8 cellular contexts compared by ENCODE assay signal in the genomic region with DNA sequence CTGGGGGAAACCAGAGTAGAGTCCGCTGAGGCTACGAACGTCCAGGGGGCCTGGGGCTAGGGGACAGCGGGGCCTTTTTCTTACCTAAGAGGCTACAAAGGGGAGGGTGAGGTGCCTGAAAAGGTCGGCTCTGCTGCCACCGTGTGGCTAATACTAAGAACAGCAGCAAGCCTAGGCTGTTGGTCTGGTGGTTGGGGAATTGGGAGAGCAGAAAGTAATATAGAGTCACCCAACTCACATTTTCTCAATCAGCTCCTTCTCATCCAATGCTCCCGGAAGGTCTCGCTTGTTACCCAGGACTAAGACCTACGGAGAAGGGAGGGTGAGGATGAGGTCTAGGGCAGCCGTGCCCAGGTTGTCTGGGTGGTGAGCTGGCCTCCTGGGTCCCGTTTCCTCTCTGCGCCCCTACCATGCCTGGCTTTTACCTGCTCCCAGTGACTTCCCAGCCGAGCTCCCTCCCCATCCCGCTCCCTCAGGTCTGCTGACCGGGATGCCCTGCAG. TPM values are rescaled to one million over a fixed set of nuclear protein-coding genes. Genes with fewer than 3 reads are reported as not detected.
A peak's percentile ranks its signal among the peaks of the same experiment; 100 is the strongest.
DNase-seq lines count a peak whose midpoint lies in the region; ATAC-seq, FAIRE-seq and TF ChIP-seq lines count a peak whose summit lies in the region.

No MANE protein-coding gene starts in this region.

- no peak overlapping the region for H4K8ac ChIP-seq in IMR-90 (ENCODE audit: low read depth in 2 of 2, low read length in 2 of 2)

- no peak overlapping the region for H3K14ac ChIP-seq in IMR-90 (replicated peaks; ENCODE audit: low read depth, low read length)

- peak; percentile 63 for DNase-seq in A172 (ENCODE audit: low spot score)
- peak; percentile 91 for DNase-seq in GM12891 (ENCODE audit: insufficient read length, low spot score)
- peak; percentile 54 for DNase-seq in IMR-90
- DNase-seq in activated T-cell treated with anti-CD3 and anti-CD28 coated beads, Interleukin-2, amount 50 U/mL, for 48 hours = peak; percentile 64 to 69
- peak; percentile 64 for DNase-seq in fibroblast of mammary gland (ENCODE audit: low read depth)
- no peak for DNase-seq in aorta

- no peak overlapping the region for H4K91ac ChIP-seq in IMR-90 (ENCODE audit: insufficient read depth, low read depth, low read length)

- no peaks in the 10 kb centered on the region for H3K9me3 Mint-ChIP-seq in nephron

- H3K27ac ChIP-seq in IMR-90 (ENCODE audit: insufficient read depth, low read length) = no peak overlapping the region
- no peak overlapping the region for H3K27ac ChIP-seq in OCI-LY1 (ENCODE audit: low read depth, low read length, poor library complexity, severe bottlenecking)
- H3K27ac ChIP-seq in aorta (ENCODE audit: low read depth in 1 of 2, low read length in 2 of 2) = peak overlapping the region in 1 of 2 donors; percentile 36

- dilution Hi-C loops in IMR-90 (cut with HindIII; ENCODE audit: low sequenced_read_pairs, unreplicated experiment) = no loop called here

- H2BK120ac ChIP-seq in IMR-90 (ENCODE audit: low read depth, low read length) = no peak overlapping the region

- H3F3A ChIP-seq in OCI-LY1 (ENCODE audit: insufficient read depth, low read length) = no peaks in the 10 kb centered on the region

- H3K9me3 ChIP-seq in IMR-90 (ENCODE audit: control insufficient read depth, insufficient read depth, low read length) (no peaks in the 10 kb centered on the region), OCI-LY1 (ENCODE audit: low read length) (no peaks in the 10 kb centered on the region), aorta (ENCODE audit: control insufficient read depth, low read length) (no peaks in the 10 kb centered on the region)

- no CpG with 5 or more reads among the region's 15 CpGs for WGBS in IMR-90 (ENCODE audit: extremely low coverage in 2 of 2, insufficient read length in 1 of 2), 2 experiments
- 28 to 29% methylated on average over 15 of the region's 15 CpGs for WGBS in aorta, 2 donors

- ATAC-seq in IMR-90 (ENCODE audit: low read depth) = peak; percentile 93
- peak; percentile 84 for ATAC-seq in aorta (ENCODE audit: low FRiP score)

- no peaks in the 10 kb centered on the region for H3K27me3 Mint-ChIP-seq in nephron (ENCODE audit: low read depth)

- CTCF ChIA-PET in IMR-90 (lab: Yijun Ruan, JAX) = interaction anchor here (1.5 to 1.6 kb wide), 2 partner anchors 12 to 22 kb away, joined by 4 to 5 read pairs; partner anchors contain the start of gene GPR37L1

- peak; percentile 78 for TF ChIP-seq CTCF in IMR-90 (conservative IDR thresholded peaks at IDR 0.05; ENCODE audit: low read depth, low read length)
- TF ChIP-seq CTCF in OCI-LY1 (IDR thresholded peaks at IDR 0.05; ENCODE audit: low read length) = peak; percentile 75
- peak; percentile 86 for TF ChIP-seq CTCF in fibroblast of mammary gland (conservative IDR thresholded peaks at IDR 0.05; ENCODE audit: control insufficient read depth, insufficient read depth, low read depth, low read length)
- peak; percentile 82 to 90 (median 89) for TF ChIP-seq CTCF in nephron (IDR thresholded peaks at IDR 0.05; ENCODE audit: unreplicated experiment in 3 of 3)

- peaks cover 24% of the 10 kb centered on the region for H3K36me3 Mint-ChIP-seq in nephron (ENCODE audit: low read depth)

- H3K27me3 ChIP-seq in IMR-90 (ENCODE audit: control insufficient read depth, insufficient read depth, low read length) (no peaks in the 10 kb centered on the region), OCI-LY1 (ENCODE audit: insufficient read depth, low read length) (no peaks in the 10 kb centered on the region), aorta (ENCODE audit: control insufficient read depth in 1 of 2, insufficient read depth in 2 of 2, low read length in 1 of 2) (no peaks in the 10 kb centered on the region)

- no peak overlapping the region for H3K56ac ChIP-seq in IMR-90 (ENCODE audit: extremely low read depth, insufficient read depth, low read length)

- TF ChIP-seq POLR2A in GM12891 (IDR thresholded peaks at IDR 0.05; ENCODE audit: low read depth, low read length) (no peak), IMR-90 (IDR thresholded peaks at IDR 0.05; ENCODE audit: low read depth, low read length) (no peak)

- peaks cover 43% of the 10 kb centered on the region for H3K36me3 ChIP-seq in IMR-90 (ENCODE audit: control insufficient read depth, insufficient read depth, low read length)
- peaks cover 43% of the 10 kb centered on the region for H3K36me3 ChIP-seq in OCI-LY1 (ENCODE audit: insufficient read depth, low read length)
- H3K36me3 ChIP-seq in aorta (ENCODE audit: control insufficient read depth in 1 of 2, insufficient read depth in 2 of 2, low read length in 1 of 2) = peaks cover 0 to 5% of the 10 kb centered on the region in 2 donors

- peak; percentile 95 for FAIRE-seq in GM12891 (lab: Jason Lieb, UNC)

- no peak overlapping the region for H2AFZ ChIP-seq in IMR-90 (replicated peaks; ENCODE audit: low read length, poor library complexity)
- H2AFZ ChIP-seq in OCI-LY1 (ENCODE audit: low read length) = no peak overlapping the region

- no peak overlapping the region for H3K4me3 Mint-ChIP-seq in nephron

- no peak overlapping the region for H2AK9ac ChIP-seq in IMR-90 (replicated peaks; ENCODE audit: low read depth, low read length, poor library complexity)

- H3K4ac ChIP-seq in IMR-90 (ENCODE audit: low read depth, low read length) = no peak overlapping the region

- H2AK5ac ChIP-seq in IMR-90 (ENCODE audit: low read depth, low read length) = peak overlapping the region; percentile 21; the same call in 1 of the 2 replicates

- H2BK15ac ChIP-seq in IMR-90 (ENCODE audit: low read depth, low read length) = no peak overlapping the region

- H3K4me2 ChIP-seq in IMR-90 (ENCODE audit: low read depth, low read length) (no peak overlapping the region), OCI-LY1 (ENCODE audit: low read length) (no peak overlapping the region)

- H3K79me2 ChIP-seq in OCI-LY1 (ENCODE audit: insufficient read depth, low read length) = peaks cover 4% of the 10 kb centered on the region; the same call in 1 of the 2 replicates

- TF ChIP-seq RAD21 in IMR-90 (IDR thresholded peaks at IDR 0.05; ENCODE audit: low read length) = peak; percentile 72

- H4K5ac ChIP-seq in IMR-90 (ENCODE audit: low read depth, low read length) = no peak overlapping the region

- H3K79me1 ChIP-seq in IMR-90 (ENCODE audit: low read depth in 1 of 2, low read length in 2 of 2) = peaks cover 10 to 31% of the 10 kb centered on the region in 2 experiments; a peak in 3 of 4 replicates

- H3K18ac ChIP-seq in IMR-90 (ENCODE audit: low read depth, low read length) = no peak overlapping the region

- H4K20me1 ChIP-seq in IMR-90 (ENCODE audit: insufficient read depth, low read length) = peaks cover 53% of the 10 kb centered on the region
- H4K20me1 ChIP-seq in OCI-LY1 (ENCODE audit: insufficient read depth, low read length) = no peaks in the 10 kb centered on the region

- no peaks in the 10 kb centered on the region for H3K9me2 ChIP-seq in OCI-LY1 (ENCODE audit: low read depth, low read length)

- no peak overlapping the region for H3K23ac ChIP-seq in IMR-90 (ENCODE audit: low read depth, low read length)

- H3K4me1 ChIP-seq in IMR-90 (ENCODE audit: control insufficient read depth, insufficient read depth, low read length) (0 out of 2 replicates have a peak, but pooled peaks cover 1% of the 10 kb centered on the region), OCI-LY1 (ENCODE audit: insufficient read depth, low read length, severe bottlenecking) (no peaks in the 10 kb centered on the region), aorta (ENCODE audit: control insufficient read depth in 1 of 2, insufficient read depth in 2 of 2, low read length in 2 of 2) (no peaks in the 10 kb centered on the region)

- in situ Hi-C loops in IMR-90 (cut with MboI; ENCODE audit: low sequenced_read_pairs) = loop anchor here (25.0 kb wide), 1 partner anchor 598 kb away; the partner anchor contains the start of gene NAV1

- no peak overlapping the region for H2BK5ac ChIP-seq in IMR-90 (ENCODE audit: low read depth, low read length, poor library complexity, severe bottlenecking)

- H3K4me1 Mint-ChIP-seq in nephron = no peaks in the 10 kb centered on the region

- no peak overlapping the region for H2BK20ac ChIP-seq in IMR-90 (ENCODE audit: low read depth, low read length)

- H3K9ac ChIP-seq in IMR-90 (ENCODE audit: low read depth, low read length) = no peak overlapping the region
- H3K9ac ChIP-seq in OCI-LY1 (ENCODE audit: low read length) = no peak overlapping the region

- BruUV-seq in IMR-90 (replicated peaks; lab: Mats Ljungman, UMichigan) = no TSS peak

- H3K27ac Mint-ChIP-seq in nephron = peak overlapping the region in 1 of 3 experiments; percentile 14

- intact Hi-C loops in IMR-90 (cut with micrococcal nuclease) = loop anchor here (1.0 to 5.0 kb wide), 2 partner anchors 13 to 128 kb away; partner anchors contain the start of gene GPR37L1
- intact Hi-C loops in aorta (cut with DNase I) = loop anchor here (5.0 to 10.0 kb wide), 3 partner anchors 128 to 250 kb away; partner anchors contain the start of gene SHISA4 (in 1 of the 2)

- H3K4me3 ChIP-seq in IMR-90 (ENCODE audit: insufficient read depth, low read depth, low read length) (no peak overlapping the region), OCI-LY1 (ENCODE audit: low read depth, low read length, poor library complexity, severe bottlenecking) (no peak overlapping the region), fibroblast of mammary gland (ENCODE audit: control insufficient read depth, low read depth, low read length) (no peak overlapping the region), aorta (ENCODE audit: low read length in 2 of 2) (no peak overlapping the region)

- H3K9me1 ChIP-seq in IMR-90 (ENCODE audit: insufficient read depth, low read length) = 0 out of 2 replicates have a peak, but pooled peaks cover 5% of the 10 kb centered on the region

- POLR2A ChIA-PET in IMR-90 (lab: Charles Lee; ENCODE audit: unreplicated experiment) = no interaction called here

RNA-seq across cellular contexts. Expression of gene ARL8A, which starts 9.3 kb away (rescaled TPM):
- 42.6 and 57.9 TPM in 2 replicates for total RNA-seq in A172 (2014; rRNA removed; shearing (Covaris generic))
- 12.4 TPM for polyA plus RNA-seq in GM12891 (2012; ENCODE audit: low read depth, missing spikeins)
- 18.1 and 19.7 TPM in 2 replicates for total RNA-seq in IMR-90 (2012; rRNA removed)
- polyA plus RNA-seq in IMR-90 (2012; rRNA removed) = 30.7 and 38.6 TPM in 2 replicates
- 17.7 and 30.7 TPM in 2 replicates for polyA plus RNA-seq in IMR-90 (2012; cell fraction: cytosol; rRNA removed)
- polyA plus RNA-seq in IMR-90 (2012; cell fraction: nucleus; rRNA removed; ENCODE audit: low replicate concordance) = 37.8 and 46.1 TPM in 2 replicates
- total RNA-seq in aorta = 10 to 100 TPM; 66.3 to 87.7 TPM
- polyA plus RNA-seq in aorta = 10 to 100 TPM; 21.8 to 32.2 TPM

RNA-seq across cellular contexts. Expression of gene GPR37L1, which starts 12.6 kb away (rescaled TPM):
- total RNA-seq in A172 (2014; rRNA removed; shearing (Covaris generic)) = 0.03 and 0.60 TPM in 2 replicates
- 0.04 TPM for polyA plus RNA-seq in GM12891 (2012; ENCODE audit: low read depth, missing spikeins)
- total RNA-seq in IMR-90 (2012; rRNA removed) = not detected in 2 replicates
- 0.02 TPM in 1 of 2 replicates, not detected in the other for polyA plus RNA-seq in IMR-90 (2012; rRNA removed)
- not detected in 2 replicates for polyA plus RNA-seq in IMR-90 (2012; cell fraction: cytosol; rRNA removed)
- polyA plus RNA-seq in IMR-90 (2012; cell fraction: nucleus; rRNA removed; ENCODE audit: low replicate concordance) = not detected in 2 replicates
- under 1 TPM in 1 of 2 donors, not detected in 1; 0.06 TPM for total RNA-seq in aorta
- polyA plus RNA-seq in aorta = not detected

RNA-seq across cellular contexts. Expression of gene PTPN7, which starts 25.1 kb away (rescaled TPM):
- not detected in 2 replicates for total RNA-seq in A172 (2014; rRNA removed; shearing (Covaris generic))
- 56.6 TPM for polyA plus RNA-seq in GM12891 (2012; ENCODE audit: low read depth, missing spikeins)
- not detected in 2 replicates for total RNA-seq in IMR-90 (2012; rRNA removed)
- polyA plus RNA-seq in IMR-90 (2012; rRNA removed) = 0.05 TPM in 1 of 2 replicates, not detected in the other
- not detected in 2 replicates for polyA plus RNA-seq in IMR-90 (2012; cell fraction: cytosol; rRNA removed)
- polyA plus RNA-seq in IMR-90 (2012; cell fraction: nucleus; rRNA removed; ENCODE audit: low replicate concordance) = not detected in 2 replicates
- 1 to 10 TPM; 3.4 to 5.7 TPM for total RNA-seq in aorta
- 1 to 10 TPM in 1 of 2 donors, under 1 TPM in 1; 0.33 to 3.4 TPM for polyA plus RNA-seq in aorta

RNA-seq across cellular contexts. Expression of gene LGR6, which starts 58.3 kb away (rescaled TPM):
- total RNA-seq in A172 (2014; rRNA removed; shearing (Covaris generic)) = not detected in 2 replicates
- polyA plus RNA-seq in GM12891 (2012; ENCODE audit: low read depth, missing spikeins) = not detected
- total RNA-seq in IMR-90 (2012; rRNA removed) = not detected in 2 replicates
- polyA plus RNA-seq in IMR-90 (2012; rRNA removed) = not detected in 2 replicates
- polyA plus RNA-seq in IMR-90 (2012; cell fraction: cytosol; rRNA removed) = 0.01 TPM in 1 of 2 replicates, not detected in the other
- not detected in 2 replicates for polyA plus RNA-seq in IMR-90 (2012; cell fraction: nucleus; rRNA removed; ENCODE audit: low replicate concordance)
- total RNA-seq in aorta = 10 to 100 TPM; 31.7 to 35.6 TPM
- polyA plus RNA-seq in aorta = 10 to 100 TPM; 11.6 to 67.8 TPM

Comparison
In these comparisons a context has a peak if more than half of its experiments do, and no peak if none do; other contexts are left out.
1. DNase-seq: peak in A172 (single experiment), GM12891 (single experiment), IMR-90 (single experiment), activated T-cell treated with anti-CD3 and anti-CD28 coated beads, Interleukin-2, amount 50 U/mL, for 48 hours (2 of 2) and fibroblast of mammary gland (single experiment); none in aorta (0 of 2).
2. Peak in every context shown above with its lines, with median percentiles within 50 percentile points of each other: CTCF ChIP-seq.